ENCODE assay signal across 13 cellular contexts in genomic region chr11:35170503-35170902, GRCh38. TPM values are rescaled to one million over a fixed set of nuclear protein-coding genes. Genes with fewer than 3 reads are reported as not detected.
A peak's percentile ranks its signal among the peaks of the same experiment; 100 is the strongest.
DNase-seq lines count a peak whose midpoint lies in the region; TF ChIP-seq lines count a peak whose summit lies in the region.
"Had no signal": no experiment of that assay in that cellular context is flagged by ENCODE, and none has a peak within 500 bp of the region (broad histone marks: within the 10 kb centered on the region; RNA-seq: fewer than 3 reads in every experiment).

No MANE protein-coding gene starts in this region.

- H3K27me3 ChIP-seq in GM23248 (replicated peaks; ENCODE audit: insufficient read depth) = no peaks in the 10 kb centered on the region
- no peaks in the 10 kb centered on the region for H3K27me3 ChIP-seq in osteoblast (ENCODE audit: insufficient read depth, low read length)
- no peaks in the 10 kb centered on the region for H3K27me3 ChIP-seq in dorsolateral prefrontal cortex
- H3K27me3 ChIP-seq: cardiac muscle cell had no signal

- DNase-seq in AG08395 (ENCODE audit: low spot score) (peak; percentile 32), GM23248 (peak; percentile 56), astrocyte of the spinal cord (ENCODE audit: low read depth, low spot score) (peak; percentile 64), osteoblast (ENCODE audit: insufficient read length, low spot score, missing footprints) (no peak), nucleus accumbens (lab: John Stamatoyannopoulos, UW) (no peak), dorsolateral prefrontal cortex (no peak), NCI-H2029 treated with DMSO at 0.1 percent for 48 hours (lab: John Stamatoyannopoulos, UW) (no peak)
- no peak for DNase-seq in stimulated activated CD4-positive, alpha-beta T cell treated with anti-CD3 and anti-CD28 coated beads, Interleukin-2, amount 100 ng/mL, for 48 hours
- DNase-seq: NCI-H524 treated with DMSO at 0.1 percent for 48 hours; small intestine; stimulated activated CD8-positive, alpha-beta memory T cell treated with anti-CD3 and anti-CD28 coated beads, Interleukin-4, amount 100 ng/mL, for 48 hours had no signal

- 13% methylated on average over 3 of the region's 3 CpGs for WGBS in GM23248 (ENCODE audit: low coverage in 1 of 2, low lambda C conversion rate in 2 of 2, missing lambda C conversion rate in 2 of 2), 2 experiments

- H3K79me2 ChIP-seq in GM23248 (ENCODE audit: insufficient read depth) (peaks cover 95% of the 10 kb centered on the region), osteoblast (ENCODE audit: insufficient read depth, low read length) (peaks cover 94% of the 10 kb centered on the region)

- H4K20me1 ChIP-seq in GM23248 (ENCODE audit: insufficient read depth) (no peaks in the 10 kb centered on the region), osteoblast (ENCODE audit: insufficient read depth, low read length) (peaks cover 27% of the 10 kb centered on the region)

- H3K4me3 ChIP-seq in GM23248 (no peak overlapping the region), astrocyte of the spinal cord (ENCODE audit: low read depth, low read length) (no peak overlapping the region), osteoblast (ENCODE audit: insufficient read depth, low read length) (no peak overlapping the region), dorsolateral prefrontal cortex (no peak overlapping the region)
- H3K4me3 ChIP-seq: cardiac muscle cell had no signal

- TF ChIP-seq CTCF in astrocyte of the spinal cord (IDR thresholded peaks at IDR 0.05; ENCODE audit: low read depth, low read length) = no peak
- no peak for TF ChIP-seq CTCF in osteoblast (IDR thresholded peaks at IDR 0.05; ENCODE audit: extremely low read depth, low read depth, low read length)
- TF ChIP-seq CTCF in dorsolateral prefrontal cortex (IDR thresholded peaks at IDR 0.05 in 54 of 56, conservative IDR thresholded peaks at IDR 0.05 in 2 of 56; ENCODE audit: low read depth in 1 of 56, partially characterized antibody in 56 of 56) = no peak

- no peak overlapping the region for H2AFZ ChIP-seq in GM23248
- no peak overlapping the region for H2AFZ ChIP-seq in osteoblast (ENCODE audit: low read length)

- intact Hi-C loops in dorsolateral prefrontal cortex (cut with DNase I) = no loop called here

- H3K9ac ChIP-seq in GM23248 = peak overlapping the region; percentile 42

- H3K27ac ChIP-seq in GM23248 (peak overlapping the region; percentile 99), osteoblast (ENCODE audit: low read depth, low read length) (peak overlapping the region; percentile 64), dorsolateral prefrontal cortex (peak overlapping the region in 3 of 59 donors; percentile 13 to 35 (median 22))
- H3K27ac ChIP-seq: cardiac muscle cell, HL-60 had no signal

- H3K4me1 ChIP-seq in GM23248 (ENCODE audit: insufficient read depth) (peaks cover 97% of the 10 kb centered on the region), osteoblast (ENCODE audit: insufficient read depth, low read length) (peaks cover 81% of the 10 kb centered on the region)

- no peaks in the 10 kb centered on the region for H3K9me2 ChIP-seq in GM23248 (ENCODE audit: insufficient read depth)

- H3K36me3 ChIP-seq in GM23248 (ENCODE audit: low read depth) = peaks cover 17% of the 10 kb centered on the region; the same call in 1 of the 2 replicates
- H3K36me3 ChIP-seq in osteoblast (ENCODE audit: insufficient read depth, low read length) = peaks cover 31% of the 10 kb centered on the region
- H3K36me3 ChIP-seq: cardiac muscle cell had no signal

- H3F3A ChIP-seq in GM23248 (ENCODE audit: insufficient read depth) = peaks cover 98% of the 10 kb centered on the region

- H3K4me2 ChIP-seq in GM23248 (ENCODE audit: unreplicated experiment) (peak overlapping the region; percentile 27), osteoblast (ENCODE audit: insufficient read depth, low read length) (peak overlapping the region; percentile 1)

- H3K9me3 ChIP-seq in GM23248 (ENCODE audit: low read depth) (no peaks in the 10 kb centered on the region), osteoblast (ENCODE audit: low read depth, low read length) (no peaks in the 10 kb centered on the region)

- in situ Hi-C loops in GM23248 (cut with MboI) = no loop called here
- in situ Hi-C loops in astrocyte of the spinal cord (cut with HindIII; ENCODE audit: low sequenced_read_pairs) = no loop called here

RNA-seq across cellular contexts. Expression of gene CD44, which starts 31.5 kb away (rescaled TPM):
- total RNA-seq in GM23248 (2014; rRNA removed; shearing (Covaris generic)) = 405 and 506 TPM in 2 replicates
- 519 and 523 TPM in 2 replicates for polyA plus RNA-seq in GM23248 (2016; fragmentation: Nextera tagmentation; extraction: Ambion mirVana)
- total RNA-seq in osteoblast (238 and 268 TPM in 2 replicates), dorsolateral prefrontal cortex (100 to 1,000 TPM in 29 of 120 experiments, 10 to 100 TPM in 87, 1 to 10 TPM in 4; 6.5 to 291 (median 54.5) TPM)

Comparison
In these comparisons a context has a peak if more than half of its experiments do, and no peak if none do; other contexts are left out.
1. DNase-seq: peak in AG08395 (single experiment), GM23248 (single experiment) and astrocyte of the spinal cord (single experiment); none in osteoblast (single experiment), nucleus accumbens (0 of 56), stimulated activated CD4-positive, alpha-beta T cell treated with anti-CD3 and anti-CD28 coated beads, Interleukin-2, amount 100 ng/mL, for 48 hours (0 of 2), dorsolateral prefrontal cortex (0 of 10) and NCI-H2029 treated with DMSO at 0.1 percent for 48 hours (single experiment).